Comparison of ENCODE assay signal across 1 cellular context in the genomic region with DNA sequence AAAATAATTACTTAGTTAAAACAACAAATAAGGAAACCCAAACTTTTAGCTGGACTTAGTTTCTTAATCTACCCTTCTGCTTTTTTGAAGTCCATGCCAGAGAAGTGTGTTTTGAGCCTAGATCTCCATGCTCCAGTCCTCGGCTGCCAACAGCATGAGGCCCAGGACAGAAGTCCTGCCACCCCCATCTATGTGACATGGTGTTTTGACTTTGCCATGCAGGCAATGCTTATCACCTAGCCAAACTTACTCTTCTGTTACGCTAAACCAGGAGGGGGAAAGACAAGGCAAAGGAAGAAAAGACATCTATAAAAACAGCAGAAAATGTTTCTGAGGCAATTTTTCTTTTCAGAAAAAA.
A peak's percentile ranks its signal among the peaks of the same experiment; 100 is the strongest.
TF ChIP-seq lines count a peak whose summit lies in the region.

No MANE protein-coding gene starts in this region.

TF ChIP-seq in HepG2, 621 proteins besides CTCF, POLR2A, EP300 and RAD21 (continued from another document and continues in another):
- TF ChIP-seq, protein P1, sequence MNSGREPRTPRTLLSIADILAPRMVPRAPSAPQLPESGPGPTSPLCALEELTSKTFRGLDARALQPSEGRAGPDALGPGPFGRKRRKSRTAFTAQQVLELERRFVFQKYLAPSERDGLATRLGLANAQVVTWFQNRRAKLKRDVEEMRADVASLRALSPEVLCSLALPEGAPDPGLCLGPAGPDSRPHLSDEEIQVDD (CRISPR knock-in tag; IDR thresholded peaks at IDR 0.05; ENCODE audit: borderline replicate concordance): no peak
- no peak for TF ChIP-seq SIX4 (CRISPR knock-in tag; IDR thresholded peaks at IDR 0.05)
- no peak for TF ChIP-seq SKI (IDR thresholded peaks at IDR 0.05; ENCODE audit: partially characterized antibody)
- no peak for TF ChIP-seq MEIS1 (CRISPR knock-in tag; IDR thresholded peaks at IDR 0.05; ENCODE audit: borderline replicate concordance)
- TF ChIP-seq, protein P2, sequence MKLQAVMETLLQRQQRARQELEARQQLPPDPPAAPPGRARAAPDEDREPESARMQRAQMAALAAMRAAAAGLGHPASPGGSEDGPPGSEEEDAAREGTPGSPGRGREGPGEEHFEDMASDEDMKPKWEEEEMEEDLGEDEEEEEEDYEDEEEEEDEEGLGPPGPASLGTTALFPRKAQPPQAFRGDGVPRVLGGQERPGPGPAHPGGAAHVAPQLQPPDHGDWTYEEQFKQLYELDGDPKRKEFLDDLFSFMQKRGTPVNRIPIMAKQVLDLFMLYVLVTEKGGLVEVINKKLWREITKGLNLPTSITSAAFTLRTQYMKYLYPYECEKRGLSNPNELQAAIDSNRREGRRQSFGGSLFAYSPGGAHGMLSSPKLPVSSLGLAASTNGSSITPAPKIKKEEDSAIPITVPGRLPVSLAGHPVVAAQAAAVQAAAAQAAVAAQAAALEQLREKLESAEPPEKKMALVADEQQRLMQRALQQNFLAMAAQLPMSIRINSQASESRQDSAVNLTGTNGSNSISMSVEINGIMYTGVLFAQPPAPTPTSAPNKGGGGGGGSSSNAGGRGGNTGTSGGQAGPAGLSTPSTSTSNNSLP (IDR thresholded peaks at IDR 0.05; ENCODE audit: low read depth, low read length): no peak
- no peak for TF ChIP-seq ZNF75D (CRISPR knock-in tag; IDR thresholded peaks at IDR 0.05; ENCODE audit: borderline replicate concordance)
- 0 out of 2 replicates have a peak, but pooled peaks have one; percentile 17 for TF ChIP-seq ZNF234 (CRISPR knock-in tag; conservative IDR thresholded peaks at IDR 0.05)
- TF ChIP-seq, protein P3, sequence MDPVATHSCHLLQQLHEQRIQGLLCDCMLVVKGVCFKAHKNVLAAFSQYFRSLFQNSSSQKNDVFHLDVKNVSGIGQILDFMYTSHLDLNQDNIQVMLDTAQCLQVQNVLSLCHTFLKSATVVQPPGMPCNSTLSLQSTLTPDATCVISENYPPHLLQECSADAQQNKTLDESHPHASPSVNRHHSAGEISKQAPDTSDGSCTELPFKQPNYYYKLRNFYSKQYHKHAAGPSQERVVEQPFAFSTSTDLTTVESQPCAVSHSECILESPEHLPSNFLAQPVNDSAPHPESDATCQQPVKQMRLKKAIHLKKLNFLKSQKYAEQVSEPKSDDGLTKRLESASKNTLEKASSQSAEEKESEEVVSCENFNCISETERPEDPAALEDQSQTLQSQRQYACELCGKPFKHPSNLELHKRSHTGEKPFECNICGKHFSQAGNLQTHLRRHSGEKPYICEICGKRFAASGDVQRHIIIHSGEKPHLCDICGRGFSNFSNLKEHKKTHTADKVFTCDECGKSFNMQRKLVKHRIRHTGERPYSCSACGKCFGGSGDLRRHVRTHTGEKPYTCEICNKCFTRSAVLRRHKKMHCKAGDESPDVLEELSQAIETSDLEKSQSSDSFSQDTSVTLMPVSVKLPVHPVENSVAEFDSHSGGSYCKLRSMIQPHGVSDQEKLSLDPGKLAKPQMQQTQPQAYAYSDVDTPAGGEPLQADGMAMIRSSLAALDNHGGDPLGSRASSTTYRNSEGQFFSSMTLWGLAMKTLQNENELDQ (CRISPR knock-in tag; IDR thresholded peaks at IDR 0.05; ENCODE audit: borderline replicate concordance): no peak
- TF ChIP-seq, protein P4, sequence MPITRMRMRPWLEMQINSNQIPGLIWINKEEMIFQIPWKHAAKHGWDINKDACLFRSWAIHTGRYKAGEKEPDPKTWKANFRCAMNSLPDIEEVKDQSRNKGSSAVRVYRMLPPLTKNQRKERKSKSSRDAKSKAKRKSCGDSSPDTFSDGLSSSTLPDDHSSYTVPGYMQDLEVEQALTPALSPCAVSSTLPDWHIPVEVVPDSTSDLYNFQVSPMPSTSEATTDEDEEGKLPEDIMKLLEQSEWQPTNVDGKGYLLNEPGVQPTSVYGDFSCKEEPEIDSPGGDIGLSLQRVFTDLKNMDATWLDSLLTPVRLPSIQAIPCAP (CRISPR knock-in tag; IDR thresholded peaks at IDR 0.05; ENCODE audit: low read depth): no peak
- TF ChIP-seq, protein P5, sequence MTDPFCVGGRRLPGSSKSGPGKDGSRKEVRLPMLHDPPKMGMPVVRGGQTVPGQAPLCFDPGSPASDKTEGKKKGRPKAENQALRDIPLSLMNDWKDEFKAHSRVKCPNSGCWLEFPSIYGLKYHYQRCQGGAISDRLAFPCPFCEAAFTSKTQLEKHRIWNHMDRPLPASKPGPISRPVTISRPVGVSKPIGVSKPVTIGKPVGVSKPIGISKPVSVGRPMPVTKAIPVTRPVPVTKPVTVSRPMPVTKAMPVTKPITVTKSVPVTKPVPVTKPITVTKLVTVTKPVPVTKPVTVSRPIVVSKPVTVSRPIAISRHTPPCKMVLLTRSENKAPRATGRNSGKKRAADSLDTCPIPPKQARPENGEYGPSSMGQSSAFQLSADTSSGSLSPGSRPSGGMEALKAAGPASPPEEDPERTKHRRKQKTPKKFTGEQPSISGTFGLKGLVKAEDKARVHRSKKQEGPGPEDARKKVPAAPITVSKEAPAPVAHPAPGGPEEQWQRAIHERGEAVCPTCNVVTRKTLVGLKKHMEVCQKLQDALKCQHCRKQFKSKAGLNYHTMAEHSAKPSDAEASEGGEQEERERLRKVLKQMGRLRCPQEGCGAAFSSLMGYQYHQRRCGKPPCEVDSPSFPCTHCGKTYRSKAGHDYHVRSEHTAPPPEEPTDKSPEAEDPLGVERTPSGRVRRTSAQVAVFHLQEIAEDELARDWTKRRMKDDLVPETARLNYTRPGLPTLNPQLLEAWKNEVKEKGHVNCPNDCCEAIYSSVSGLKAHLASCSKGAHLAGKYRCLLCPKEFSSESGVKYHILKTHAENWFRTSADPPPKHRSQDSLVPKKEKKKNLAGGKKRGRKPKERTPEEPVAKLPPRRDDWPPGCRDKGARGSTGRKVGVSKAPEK (CRISPR knock-in tag; IDR thresholded peaks at IDR 0.05; ENCODE audit: borderline replicate concordance): peak; percentile 34; the same call in 1 of the 2 replicates
- TF ChIP-seq, protein P6, sequence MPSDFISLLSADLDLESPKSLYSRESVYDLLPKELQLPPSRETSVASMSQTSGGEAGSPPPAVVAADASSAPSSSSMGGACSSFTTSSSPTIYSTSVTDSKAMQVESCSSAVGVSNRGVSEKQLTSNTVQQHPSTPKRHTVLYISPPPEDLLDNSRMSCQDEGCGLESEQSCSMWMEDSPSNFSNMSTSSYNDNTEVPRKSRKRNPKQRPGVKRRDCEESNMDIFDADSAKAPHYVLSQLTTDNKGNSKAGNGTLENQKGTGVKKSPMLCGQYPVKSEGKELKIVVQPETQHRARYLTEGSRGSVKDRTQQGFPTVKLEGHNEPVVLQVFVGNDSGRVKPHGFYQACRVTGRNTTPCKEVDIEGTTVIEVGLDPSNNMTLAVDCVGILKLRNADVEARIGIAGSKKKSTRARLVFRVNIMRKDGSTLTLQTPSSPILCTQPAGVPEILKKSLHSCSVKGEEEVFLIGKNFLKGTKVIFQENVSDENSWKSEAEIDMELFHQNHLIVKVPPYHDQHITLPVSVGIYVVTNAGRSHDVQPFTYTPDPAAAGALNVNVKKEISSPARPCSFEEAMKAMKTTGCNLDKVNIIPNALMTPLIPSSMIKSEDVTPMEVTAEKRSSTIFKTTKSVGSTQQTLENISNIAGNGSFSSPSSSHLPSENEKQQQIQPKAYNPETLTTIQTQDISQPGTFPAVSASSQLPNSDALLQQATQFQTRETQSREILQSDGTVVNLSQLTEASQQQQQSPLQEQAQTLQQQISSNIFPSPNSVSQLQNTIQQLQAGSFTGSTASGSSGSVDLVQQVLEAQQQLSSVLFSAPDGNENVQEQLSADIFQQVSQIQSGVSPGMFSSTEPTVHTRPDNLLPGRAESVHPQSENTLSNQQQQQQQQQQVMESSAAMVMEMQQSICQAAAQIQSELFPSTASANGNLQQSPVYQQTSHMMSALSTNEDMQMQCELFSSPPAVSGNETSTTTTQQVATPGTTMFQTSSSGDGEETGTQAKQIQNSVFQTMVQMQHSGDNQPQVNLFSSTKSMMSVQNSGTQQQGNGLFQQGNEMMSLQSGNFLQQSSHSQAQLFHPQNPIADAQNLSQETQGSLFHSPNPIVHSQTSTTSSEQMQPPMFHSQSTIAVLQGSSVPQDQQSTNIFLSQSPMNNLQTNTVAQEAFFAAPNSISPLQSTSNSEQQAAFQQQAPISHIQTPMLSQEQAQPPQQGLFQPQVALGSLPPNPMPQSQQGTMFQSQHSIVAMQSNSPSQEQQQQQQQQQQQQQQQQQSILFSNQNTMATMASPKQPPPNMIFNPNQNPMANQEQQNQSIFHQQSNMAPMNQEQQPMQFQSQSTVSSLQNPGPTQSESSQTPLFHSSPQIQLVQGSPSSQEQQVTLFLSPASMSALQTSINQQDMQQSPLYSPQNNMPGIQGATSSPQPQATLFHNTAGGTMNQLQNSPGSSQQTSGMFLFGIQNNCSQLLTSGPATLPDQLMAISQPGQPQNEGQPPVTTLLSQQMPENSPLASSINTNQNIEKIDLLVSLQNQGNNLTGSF (CRISPR knock-in tag; IDR thresholded peaks at IDR 0.05): no peak
- TF ChIP-seq ZNF383 (CRISPR knock-in tag; IDR thresholded peaks at IDR 0.05; ENCODE audit: borderline replicate concordance): no peak
- TF ChIP-seq ZSCAN29 (CRISPR knock-in tag; conservative IDR thresholded peaks at IDR 0.05): no peak
- TF ChIP-seq ARNT (IDR thresholded peaks at IDR 0.05): no peak
- TF ChIP-seq DNMT3B (CRISPR knock-in tag; conservative IDR thresholded peaks at IDR 0.05): no peak
- TF ChIP-seq ZFX (CRISPR knock-in tag; IDR thresholded peaks at IDR 0.05; ENCODE audit: low read depth): peak; percentile 39; the same call in 1 of the 2 replicates
- TF ChIP-seq, protein P7, sequence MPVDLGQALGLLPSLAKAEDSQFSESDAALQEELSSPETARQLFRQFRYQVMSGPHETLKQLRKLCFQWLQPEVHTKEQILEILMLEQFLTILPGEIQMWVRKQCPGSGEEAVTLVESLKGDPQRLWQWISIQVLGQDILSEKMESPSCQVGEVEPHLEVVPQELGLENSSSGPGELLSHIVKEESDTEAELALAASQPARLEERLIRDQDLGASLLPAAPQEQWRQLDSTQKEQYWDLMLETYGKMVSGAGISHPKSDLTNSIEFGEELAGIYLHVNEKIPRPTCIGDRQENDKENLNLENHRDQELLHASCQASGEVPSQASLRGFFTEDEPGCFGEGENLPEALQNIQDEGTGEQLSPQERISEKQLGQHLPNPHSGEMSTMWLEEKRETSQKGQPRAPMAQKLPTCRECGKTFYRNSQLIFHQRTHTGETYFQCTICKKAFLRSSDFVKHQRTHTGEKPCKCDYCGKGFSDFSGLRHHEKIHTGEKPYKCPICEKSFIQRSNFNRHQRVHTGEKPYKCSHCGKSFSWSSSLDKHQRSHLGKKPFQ (CRISPR knock-in tag; IDR thresholded peaks at IDR 0.05; ENCODE audit: insufficient replicate concordance): no peak
- TF ChIP-seq ZNF713 (CRISPR knock-in tag; IDR thresholded peaks at IDR 0.05): no peak
- no peak for TF ChIP-seq TBL1XR1 (IDR thresholded peaks at IDR 0.05; ENCODE audit: borderline replicate concordance, low read length, partially characterized antibody)
- TF ChIP-seq ZNF530 (CRISPR knock-in tag; IDR thresholded peaks at IDR 0.05; ENCODE audit: low read depth): no peak
- TF ChIP-seq, protein P8, sequence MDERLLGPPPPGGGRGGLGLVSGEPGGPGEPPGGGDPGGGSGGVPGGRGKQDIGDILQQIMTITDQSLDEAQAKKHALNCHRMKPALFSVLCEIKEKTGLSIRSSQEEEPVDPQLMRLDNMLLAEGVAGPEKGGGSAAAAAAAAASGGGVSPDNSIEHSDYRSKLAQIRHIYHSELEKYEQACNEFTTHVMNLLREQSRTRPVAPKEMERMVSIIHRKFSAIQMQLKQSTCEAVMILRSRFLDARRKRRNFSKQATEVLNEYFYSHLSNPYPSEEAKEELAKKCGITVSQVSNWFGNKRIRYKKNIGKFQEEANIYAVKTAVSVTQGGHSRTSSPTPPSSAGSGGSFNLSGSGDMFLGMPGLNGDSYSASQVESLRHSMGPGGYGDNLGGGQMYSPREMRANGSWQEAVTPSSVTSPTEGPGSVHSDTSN (CRISPR knock-in tag; IDR thresholded peaks at IDR 0.05): 0 out of 2 replicates have a peak, but pooled peaks have one; percentile 14
- TF ChIP-seq, protein P9, sequence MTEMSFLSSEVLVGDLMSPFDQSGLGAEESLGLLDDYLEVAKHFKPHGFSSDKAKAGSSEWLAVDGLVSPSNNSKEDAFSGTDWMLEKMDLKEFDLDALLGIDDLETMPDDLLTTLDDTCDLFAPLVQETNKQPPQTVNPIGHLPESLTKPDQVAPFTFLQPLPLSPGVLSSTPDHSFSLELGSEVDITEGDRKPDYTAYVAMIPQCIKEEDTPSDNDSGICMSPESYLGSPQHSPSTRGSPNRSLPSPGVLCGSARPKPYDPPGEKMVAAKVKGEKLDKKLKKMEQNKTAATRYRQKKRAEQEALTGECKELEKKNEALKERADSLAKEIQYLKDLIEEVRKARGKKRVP (CRISPR knock-in tag; IDR thresholded peaks at IDR 0.05): peak in 1 of 2 experiments; percentile 65; a peak in 1 of 4 replicates
- TF ChIP-seq ZNF780A (CRISPR knock-in tag; IDR thresholded peaks at IDR 0.05): no peak
- 0 out of 2 replicates have a peak, but pooled peaks have one; percentile 45 for TF ChIP-seq CHD4 (IDR thresholded peaks at IDR 0.05; ENCODE audit: borderline replicate concordance, low read length)
- no peak for TF ChIP-seq ZSCAN9 (CRISPR knock-in tag; IDR thresholded peaks at IDR 0.05; ENCODE audit: borderline replicate concordance)
- TF ChIP-seq SYNCRIP (IDR thresholded peaks at IDR 0.05; ENCODE audit: insufficient read depth, low read depth, low read length): no peak
- TF ChIP-seq, protein P10, sequence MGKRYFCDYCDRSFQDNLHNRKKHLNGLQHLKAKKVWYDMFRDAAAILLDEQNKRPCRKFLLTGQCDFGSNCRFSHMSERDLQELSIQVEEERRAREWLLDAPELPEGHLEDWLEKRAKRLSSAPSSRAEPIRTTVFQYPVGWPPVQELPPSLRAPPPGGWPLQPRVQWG (CRISPR knock-in tag; IDR thresholded peaks at IDR 0.05; ENCODE audit: borderline replicate concordance, low read depth): no peak
- peak; percentile 50; the same call in 1 of the 2 replicates for TF ChIP-seq ZNF274 (CRISPR knock-in tag; IDR thresholded peaks at IDR 0.05)
- no peak; the same call in 1 of the 2 replicates for TF ChIP-seq ZNF564 (CRISPR knock-in tag; IDR thresholded peaks at IDR 0.05)
- TF ChIP-seq, protein P11, sequence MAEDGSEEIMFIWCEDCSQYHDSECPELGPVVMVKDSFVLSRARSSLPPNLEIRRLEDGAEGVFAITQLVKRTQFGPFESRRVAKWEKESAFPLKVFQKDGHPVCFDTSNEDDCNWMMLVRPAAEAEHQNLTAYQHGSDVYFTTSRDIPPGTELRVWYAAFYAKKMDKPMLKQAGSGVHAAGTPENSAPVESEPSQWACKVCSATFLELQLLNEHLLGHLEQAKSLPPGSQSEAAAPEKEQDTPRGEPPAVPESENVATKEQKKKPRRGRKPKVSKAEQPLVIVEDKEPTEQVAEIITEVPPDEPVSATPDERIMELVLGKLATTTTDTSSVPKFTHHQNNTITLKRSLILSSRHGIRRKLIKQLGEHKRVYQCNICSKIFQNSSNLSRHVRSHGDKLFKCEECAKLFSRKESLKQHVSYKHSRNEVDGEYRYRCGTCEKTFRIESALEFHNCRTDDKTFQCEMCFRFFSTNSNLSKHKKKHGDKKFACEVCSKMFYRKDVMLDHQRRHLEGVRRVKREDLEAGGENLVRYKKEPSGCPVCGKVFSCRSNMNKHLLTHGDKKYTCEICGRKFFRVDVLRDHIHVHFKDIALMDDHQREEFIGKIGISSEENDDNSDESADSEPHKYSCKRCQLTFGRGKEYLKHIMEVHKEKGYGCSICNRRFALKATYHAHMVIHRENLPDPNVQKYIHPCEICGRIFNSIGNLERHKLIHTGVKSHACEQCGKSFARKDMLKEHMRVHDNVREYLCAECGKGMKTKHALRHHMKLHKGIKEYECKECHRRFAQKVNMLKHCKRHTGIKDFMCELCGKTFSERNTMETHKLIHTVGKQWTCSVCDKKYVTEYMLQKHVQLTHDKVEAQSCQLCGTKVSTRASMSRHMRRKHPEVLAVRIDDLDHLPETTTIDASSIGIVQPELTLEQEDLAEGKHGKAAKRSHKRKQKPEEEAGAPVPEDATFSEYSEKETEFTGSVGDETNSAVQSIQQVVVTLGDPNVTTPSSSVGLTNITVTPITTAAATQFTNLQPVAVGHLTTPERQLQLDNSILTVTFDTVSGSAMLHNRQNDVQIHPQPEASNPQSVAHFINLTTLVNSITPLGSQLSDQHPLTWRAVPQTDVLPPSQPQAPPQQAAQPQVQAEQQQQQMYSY (CRISPR knock-in tag; IDR thresholded peaks at IDR 0.05): peak; percentile 33; the same call in 1 of the 2 replicates
- no peak for TF ChIP-seq HOXA9 (CRISPR knock-in tag; IDR thresholded peaks at IDR 0.05; ENCODE audit: borderline replicate concordance)
